In the genomic region with DNA sequence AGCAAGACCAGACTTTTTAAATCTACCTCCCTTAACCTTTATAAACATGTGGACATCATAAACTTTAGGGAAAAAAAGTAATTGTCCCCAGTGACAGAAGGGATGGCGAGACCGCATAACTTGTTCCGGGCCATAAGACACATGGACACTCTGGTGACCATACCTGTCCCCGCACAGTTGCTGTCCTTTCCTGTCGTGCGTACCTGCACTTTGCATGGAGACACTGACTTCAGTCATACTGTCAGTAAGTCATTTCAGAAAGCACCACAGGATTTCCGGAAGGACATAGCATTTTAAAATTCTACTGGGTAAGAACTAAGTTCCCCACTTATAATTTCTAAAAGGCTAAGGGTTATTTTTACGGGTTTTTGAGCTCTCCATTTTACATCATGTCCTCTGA, we compare ENCODE assay signal across 26 cellular contexts.
A peak's percentile ranks its signal among the peaks of the same experiment; 100 is the strongest.
DNase-seq lines count a peak whose midpoint lies in the region; ATAC-seq, FAIRE-seq and TF ChIP-seq lines count a peak whose summit lies in the region.
"Had no signal": no experiment of that assay in that cellular context is flagged by ENCODE, and none has a peak within 500 bp of the region (broad histone marks: within the 10 kb centered on the region; RNA-seq: fewer than 3 reads in every experiment).

No MANE protein-coding gene starts in this region.

- 83% methylated on average over 8 of the region's 8 CpGs for WGBS in A549 (ENCODE audit: missing lambda C conversion rate)
- 96% methylated on average over 8 of the region's 8 CpGs for WGBS in esophagus muscularis mucosa
- 81% methylated on average over 8 of the region's 8 CpGs for WGBS in SK-N-SH (ENCODE audit: low lambda C conversion rate)

- no peak for TF ChIP-seq CTCF in A549 (IDR thresholded peaks at IDR 0.05)
- no peak for TF ChIP-seq CTCF in Loucy (conservative IDR thresholded peaks at IDR 0.05; ENCODE audit: low read length)
- no peak for TF ChIP-seq CTCF in mesothelial cell of epicardium (IDR thresholded peaks at IDR 0.05; ENCODE audit: unreplicated experiment)
- TF ChIP-seq CTCF in esophagus muscularis mucosa (IDR thresholded peaks at IDR 0.05), result no peak
- TF ChIP-seq CTCF in SK-N-SH (IDR thresholded peaks at IDR 0.05), result no peak

- H3K4me1 ChIP-seq in A549 (peaks cover 14% of the 10 kb centered on the region), Loucy (ENCODE audit: insufficient read depth, low read length, poor library complexity, severe bottlenecking) (no peaks in the 10 kb centered on the region), esophagus muscularis mucosa (peaks cover 17 to 21% (median 19%) of the 10 kb centered on the region in 4 donors), SK-N-SH (ENCODE audit: control insufficient read depth in 1 of 2, insufficient read depth in 2 of 2, low read depth in 1 of 2, low read length in 1 of 2) (peaks cover 0 to 6% of the 10 kb centered on the region in 2 experiments; a peak in 1 of 4 replicates)
- H3K4me1 ChIP-seq: lower lobe of right lung, parathyroid adenoma had no signal

- H3K27me3 Mint-ChIP-seq in mesothelial cell of epicardium (ENCODE audit: low read depth), result peaks cover 11% of the 10 kb centered on the region

- no peaks in the 10 kb centered on the region for H3K79me2 ChIP-seq in Loucy (ENCODE audit: insufficient read depth, low read length)
- H3K79me2 ChIP-seq in SK-N-SH (ENCODE audit: insufficient read depth), result no peaks in the 10 kb centered on the region
- H3K79me2 ChIP-seq: parathyroid adenoma had no signal

- TF ChIP-seq POLR2A in A549 (IDR thresholded peaks at IDR 0.05; ENCODE audit: low read length) (no peak), esophagus muscularis mucosa (IDR thresholded peaks at IDR 0.05; ENCODE audit: low read depth) (no peak)

- no peak for TF ChIP-seq RAD21 in A549 (conservative IDR thresholded peaks at IDR 0.05 in 1 of 2, IDR thresholded peaks at IDR 0.05 in 1 of 2)
- no peak for TF ChIP-seq RAD21 in SK-N-SH (IDR thresholded peaks at IDR 0.05; ENCODE audit: low read length)

- H3K27ac Mint-ChIP-seq in mesothelial cell of epicardium, result peak overlapping the region; percentile 76
- H3K27ac Mint-ChIP-seq: activated CD8-positive, alpha-beta T cell treated with anti-CD3 and anti-CD28 coated beads, Interleukin-2, amount 10 ng/mL, durations not matched to agents 7 days and 5 days; activated naive CD4-positive, alpha-beta T cell treated with anti-CD3 and anti-CD28 coated beads, Interleukin-2, amount 50 U/mL, for 72 hours; natural killer cell treated with Interleukin-12 subunit alpha and Interleukin-12 subunit beta and Interleukin-15 and Interleukin-18, amount 100 ng/mL, for 72 hours had no signal

- H3K9me3 ChIP-seq in A549 (no peaks in the 10 kb centered on the region), Loucy (ENCODE audit: insufficient read depth, low read depth, low read length) (no peaks in the 10 kb centered on the region; the same call in 1 of the 2 replicates), esophagus muscularis mucosa (no peaks in the 10 kb centered on the region), SK-N-SH (no peaks in the 10 kb centered on the region)
- H3K9me3 ChIP-seq: lower lobe of right lung, mucosa of descending colon had no signal

- H3K4me3 ChIP-seq in A549 (no peak overlapping the region), Loucy (ENCODE audit: low read length, poor library complexity, severe bottlenecking) (no peak overlapping the region), esophagus muscularis mucosa (no peak overlapping the region), SK-N-SH (ENCODE audit: low read depth in 2 of 2, low read length in 1 of 2) (no peak overlapping the region)
- H3K4me3 ChIP-seq: lower lobe of right lung, mucosa of descending colon had no signal

- 0 out of 2 replicates have a peak overlapping the region, but pooled peaks have one; percentile 62 for H2AFZ ChIP-seq in Loucy (ENCODE audit: low read length)
- H2AFZ ChIP-seq in SK-N-SH (ENCODE audit: low read depth), result no peak overlapping the region
- H2AFZ ChIP-seq: parathyroid adenoma had no signal

- no peak for FAIRE-seq in A549 (lab: Jason Lieb, UNC)
- FAIRE-seq: frontal cortex, small intestine had no signal

- H3F3A ChIP-seq in Loucy (ENCODE audit: low read depth), result no peaks in the 10 kb centered on the region
- H3F3A ChIP-seq in SK-N-SH (replicated peaks; ENCODE audit: insufficient read depth), result no peaks in the 10 kb centered on the region

- TF ChIP-seq EP300 in A549 (IDR thresholded peaks at IDR 0.05), result no peak
- TF ChIP-seq EP300 in esophagus muscularis mucosa (IDR thresholded peaks at IDR 0.05), result no peak
- TF ChIP-seq EP300 in SK-N-SH (IDR thresholded peaks at IDR 0.05; ENCODE audit: borderline replicate concordance in 1 of 2, low read depth in 1 of 2, low read length in 1 of 2), result no peak

- no peaks in the 10 kb centered on the region for H4K20me1 ChIP-seq in Loucy (ENCODE audit: insufficient read depth, low read length, poor library complexity, severe bottlenecking)
- H4K20me1 ChIP-seq in SK-N-SH (ENCODE audit: insufficient read depth), result no peaks in the 10 kb centered on the region

- peaks cover 4% of the 10 kb centered on the region for H3K9me3 Mint-ChIP-seq in mesothelial cell of epicardium
- H3K9me3 Mint-ChIP-seq: activated naive CD4-positive, alpha-beta T cell treated with anti-CD3 and anti-CD28 coated beads, Interleukin-2, amount 50 U/mL, for 72 hours; natural killer cell treated with Interleukin-12 subunit alpha and Interleukin-12 subunit beta and Interleukin-15 and Interleukin-18, amount 100 ng/mL, for 72 hours had no signal

- intact Hi-C loops in esophagus muscularis mucosa (cut with DNase I), result loop anchor here (5.0 to 10.0 kb wide), 2 partner anchors 96 to 322 kb away; no protein-coding TSS in a partner anchor

- peak overlapping the region; percentile 35; the same call in 1 of the 3 replicates for H3K4me2 ChIP-seq in A549
- H3K4me2 ChIP-seq in Loucy (ENCODE audit: low read depth, low read length, poor library complexity, severe bottlenecking), result no peak overlapping the region
- no peak overlapping the region for H3K4me2 ChIP-seq in SK-N-SH

- CTCF ChIA-PET in A549 (lab: Yijun Ruan, JAX) (interaction anchor here (0.7 kb wide), 1 partner anchor 41 kb away, joined by 5 read pairs; no protein-coding TSS in a partner anchor), SK-N-SH (lab: Yijun Ruan, JAX) (interaction anchor here (0.8 to 3.8 kb wide), 2 partner anchors 12 to 32 kb away, joined by 3 to 13 read pairs; no protein-coding TSS in a partner anchor)

- ATAC-seq in A549 (no peak), GM18519 (IDR thresholded peaks at IDR 0.05; ENCODE audit: low FRiP score, unreplicated experiment) (peak; percentile 81)
- ATAC-seq: activated CD8-positive, alpha-beta T cell treated with anti-CD3 and anti-CD28 coated beads, Interleukin-2, amount 10 ng/mL, durations not matched to agents 7 days and 5 days; activated naive CD4-positive, alpha-beta T cell treated with anti-CD3 and anti-CD28 coated beads, Interleukin-2, amount 50 U/mL, for 72 hours; lower lobe of right lung; mucosa of descending colon; natural killer cell treated with Interleukin-12 subunit alpha and Interleukin-12 subunit beta and Interleukin-15 and Interleukin-18, amount 100 ng/mL, for 72 hours; Panc1 had no signal

- H3K36me3 ChIP-seq in Loucy (ENCODE audit: insufficient read depth, low read length), result no peaks in the 10 kb centered on the region
- H3K36me3 ChIP-seq in esophagus muscularis mucosa, result no peaks in the 10 kb centered on the region
- no peaks in the 10 kb centered on the region for H3K36me3 ChIP-seq in SK-N-SH (replicated peaks in 1 of 2; ENCODE audit: control insufficient read depth in 1 of 2, insufficient read depth in 2 of 2, low read length in 1 of 2)
- H3K36me3 ChIP-seq: lower lobe of right lung had no signal

- H3K9ac ChIP-seq in Loucy (ENCODE audit: low read depth, low read length, poor library complexity, severe bottlenecking) (no peak overlapping the region), SK-N-SH (no peak overlapping the region)
- H3K9ac ChIP-seq: parathyroid adenoma had no signal

- H3K9me2 ChIP-seq in Loucy (replicated peaks; ENCODE audit: low read depth, low read length) (no peaks in the 10 kb centered on the region), SK-N-SH (no peaks in the 10 kb centered on the region)

- H3K27me3 ChIP-seq in Loucy (ENCODE audit: insufficient read depth, low read length, poor library complexity, severe bottlenecking) (no peaks in the 10 kb centered on the region), esophagus muscularis mucosa (no peaks in the 10 kb centered on the region), SK-N-SH (ENCODE audit: insufficient read depth) (no peaks in the 10 kb centered on the region)

- DNase-seq in A549 (ENCODE audit: low read depth in 1 of 2, low spot score in 1 of 2) (no peak), mesothelial cell of epicardium (ENCODE audit: low spot score in 2 of 2, unreplicated experiment in 2 of 2) (no peak), AG20443 (ENCODE audit: low spot score) (no peak), esophagus muscularis mucosa (ENCODE audit: extremely low spot score) (no peak), SK-N-SH (no peak)
- no peak for DNase-seq in activated CD4-positive, alpha-beta T cell treated with anti-CD3 and anti-CD28 coated beads, Interleukin-2, amount 50 U/mL, for 1 hour
- DNase-seq: 8988T; activated CD8-positive, alpha-beta T cell treated with anti-CD3 and anti-CD28 coated beads, Interleukin-2, amount 10 ng/mL, durations not matched to agents 7 days and 5 days; Karpas-422; kidney glomerular epithelial cell; lower lobe of right lung; NCI-H1417; NCI-H2029; NCI-H226; retina; Right ventricle myocardium superior; small intestine; stimulated activated naive CD4-positive, alpha-beta T cell treated with Interleukin-2 at 50 U/mL for 16 hours had no signal

- peaks cover 27% of the 10 kb centered on the region for H3K4me1 Mint-ChIP-seq in mesothelial cell of epicardium

- peaks cover 4% of the 10 kb centered on the region for H3K36me3 Mint-ChIP-seq in mesothelial cell of epicardium
- H3K36me3 Mint-ChIP-seq: activated naive CD4-positive, alpha-beta T cell treated with anti-CD3 and anti-CD28 coated beads, Interleukin-2, amount 50 U/mL, for 72 hours; natural killer cell treated with Interleukin-12 subunit alpha and Interleukin-12 subunit beta and Interleukin-15 and Interleukin-18, amount 100 ng/mL, for 72 hours had no signal

- no peak overlapping the region for H3K4me3 Mint-ChIP-seq in mesothelial cell of epicardium
- H3K4me3 Mint-ChIP-seq: activated CD8-positive, alpha-beta T cell treated with anti-CD3 and anti-CD28 coated beads, Interleukin-2, amount 10 ng/mL, durations not matched to agents 7 days and 5 days; natural killer cell treated with Interleukin-12 subunit alpha and Interleukin-12 subunit beta and Interleukin-15 and Interleukin-18, amount 100 ng/mL, for 72 hours had no signal

- H3K27ac ChIP-seq in A549 (no peak overlapping the region), esophagus muscularis mucosa (replicated peaks in 1 of 4) (peak overlapping the region in 2 of 4 donors; percentile 11 to 57), SK-N-SH (ENCODE audit: low read depth in 2 of 2, low read length in 1 of 2) (no peak overlapping the region)
- H3K27ac ChIP-seq: lower lobe of right lung, parathyroid adenoma had no signal

- POLR2A ChIA-PET in A549 (lab: Yijun Ruan, JAX), result no interaction called here
- POLR2A ChIA-PET in SK-N-SH (lab: Yijun Ruan, JAX), result no interaction called here

TF ChIP-seq in A549, 52 proteins besides CTCF, POLR2A, EP300 and RAD21 (continues in another document):
- TF ChIP-seq RARB (CRISPR knock-in tag; IDR thresholded peaks at IDR 0.05), result no peak

TF ChIP-seq in SK-N-SH, 30 proteins besides CTCF, POLR2A, EP300 and RAD21 (continues in another document):
- no peak for TF ChIP-seq TAF1 (IDR thresholded peaks at IDR 0.05; ENCODE audit: borderline replicate concordance, low read depth, low read length)
